Comparison of ENCODE assay signal across 8 cellular contexts in the genomic region with DNA sequence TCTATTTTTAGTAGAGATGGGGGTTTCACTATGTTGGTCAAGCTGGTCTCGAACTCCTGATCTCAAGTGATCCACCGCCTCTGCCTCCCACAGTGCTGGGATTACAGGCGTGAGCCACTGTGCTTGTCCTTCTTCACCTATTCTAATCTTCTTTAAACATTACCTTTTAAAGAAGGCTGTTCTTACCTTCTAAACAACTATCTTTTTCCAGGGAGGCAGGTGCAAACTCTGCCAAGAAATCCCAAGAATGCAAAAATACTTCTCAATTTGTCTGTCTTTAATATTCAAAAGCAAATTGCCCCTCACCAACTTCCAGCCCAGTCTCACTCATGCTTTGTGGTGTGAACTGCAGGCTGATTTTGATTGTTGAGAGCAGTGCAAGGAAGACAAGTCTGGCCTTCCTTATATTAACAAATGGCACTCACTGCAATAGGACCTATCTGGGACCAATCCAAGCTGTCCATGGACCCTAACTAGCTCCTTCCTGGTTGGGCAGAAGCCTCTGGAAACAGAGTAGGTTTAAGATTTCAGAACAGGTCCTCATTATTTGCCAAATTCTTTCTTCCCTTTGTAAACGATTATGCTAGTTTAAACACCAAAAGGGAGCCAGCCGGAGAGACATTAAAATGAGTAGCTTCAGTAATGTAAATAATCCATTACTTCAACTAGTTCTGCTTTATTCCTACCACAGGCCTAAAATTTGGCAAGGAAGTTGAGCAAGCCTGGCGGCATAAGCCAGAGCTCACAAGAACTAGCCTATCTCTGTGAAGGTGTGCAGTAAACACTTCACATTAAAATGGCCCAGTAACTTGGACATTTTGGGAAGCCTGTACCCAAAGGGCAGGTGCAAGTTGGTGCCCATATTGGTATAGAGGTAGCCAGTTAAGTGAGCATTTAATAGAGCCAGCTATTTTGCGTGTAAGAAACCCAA. TPM values are rescaled to one million over a fixed set of nuclear protein-coding genes. Genes with fewer than 3 reads are reported as not detected.
A peak's percentile ranks its signal among the peaks of the same experiment; 100 is the strongest.
DNase-seq lines count a peak whose midpoint lies in the region; ATAC-seq and TF ChIP-seq lines count a peak whose summit lies in the region.

No MANE protein-coding gene starts in this region.

- H3K36me3 Mint-ChIP-seq in Calu3 (ENCODE audit: insufficient read depth, unreplicated experiment), result peaks cover 40% of the 10 kb centered on the region
- peaks cover 42% of the 10 kb centered on the region for H3K36me3 Mint-ChIP-seq in activated T-helper 17 cell treated with anti-CD3 and anti-CD28 coated beads, Interleukin-2, amount 50 U/mL, for 72 hours (ENCODE audit: low read depth)
- H3K36me3 Mint-ChIP-seq in stimulated activated effector memory CD8-positive, alpha-beta T cell treated with anti-CD3 and anti-CD28 coated beads, Interleukin-12 subunit alpha, Interleukin-12 subunit beta, amount 100 ng/mL, for 72 hours, result peaks cover 28% of the 10 kb centered on the region

- peak overlapping the region; percentile 88 for H3K27ac Mint-ChIP-seq in Calu3 (ENCODE audit: unreplicated experiment)
- H3K27ac Mint-ChIP-seq in activated T-helper 17 cell treated with anti-CD3 and anti-CD28 coated beads, Interleukin-2, amount 50 U/mL, for 72 hours, result peak overlapping the region; percentile 99
- H3K27ac Mint-ChIP-seq in stimulated activated effector memory CD8-positive, alpha-beta T cell treated with anti-CD3 and anti-CD28 coated beads, Interleukin-12 subunit alpha, Interleukin-12 subunit beta, amount 100 ng/mL, for 72 hours, result peak overlapping the region; percentile 99

- CTCF ChIA-PET in Calu3 (lab: Charles Lee), result interaction anchor here (2.1 to 2.5 kb wide), 4 partner anchors 40 to 250 kb away, joined by 8 to 27 read pairs (median 20); no protein-coding TSS in a partner anchor

- peak; percentile 26 for DNase-seq in Calu3
- peak; percentile 58 for DNase-seq in LNCaP clone FGC (ENCODE audit: low read depth)
- no peak for DNase-seq in stimulated activated effector memory CD8-positive, alpha-beta T cell treated with anti-CD3 and anti-CD28 coated beads, Interleukin-12 subunit alpha, Interleukin-12 subunit beta, amount 100 ng/mL, for 72 hours (ENCODE audit: low spot score in 2 of 2)
- no peak for DNase-seq in NCI-H2227 treated with DMSO at 0.1 percent for 48 hours (lab: John Stamatoyannopoulos, UW)
- DNase-seq in activated CD8-positive, alpha-beta memory T cell treated with anti-CD3 and anti-CD28 coated beads, Interleukin-2, amount 50 U/mL, for 48 hours, result no peak
- no peak for DNase-seq in GM20000 (ENCODE audit: low spot score)

- H3K27me3 ChIP-seq in iPS-15b (ENCODE audit: control insufficient read depth, insufficient read depth, low read length), result no peaks in the 10 kb centered on the region

- no peaks in the 10 kb centered on the region for H3K9me3 ChIP-seq in iPS-15b (ENCODE audit: control insufficient read depth, insufficient read depth, low read length)

- no TSS peak for BruUV-seq in Calu3 (replicated peaks; lab: Mats Ljungman, UMichigan)

- peaks cover 6% of the 10 kb centered on the region for H3K4me1 ChIP-seq in iPS-15b (ENCODE audit: control insufficient read depth, insufficient read depth, low read length)

- H3K36me3 ChIP-seq in iPS-15b (ENCODE audit: control insufficient read depth, insufficient read depth, low read length), result no peaks in the 10 kb centered on the region

- no peak for ATAC-seq in activated T-helper 17 cell treated with anti-CD3 and anti-CD28 coated beads, Interleukin-2, amount 50 U/mL, for 72 hours (replicated peaks)
- no peak for ATAC-seq in stimulated activated effector memory CD8-positive, alpha-beta T cell treated with anti-CD3 and anti-CD28 coated beads, Interleukin-12 subunit alpha, Interleukin-12 subunit beta, amount 100 ng/mL, for 72 hours

- peaks cover 13% of the 10 kb centered on the region for H3K4me1 Mint-ChIP-seq in Calu3 (ENCODE audit: low read depth, unreplicated experiment)
- peaks cover 5% of the 10 kb centered on the region for H3K4me1 Mint-ChIP-seq in activated T-helper 17 cell treated with anti-CD3 and anti-CD28 coated beads, Interleukin-2, amount 50 U/mL, for 72 hours
- H3K4me1 Mint-ChIP-seq in stimulated activated effector memory CD8-positive, alpha-beta T cell treated with anti-CD3 and anti-CD28 coated beads, Interleukin-12 subunit alpha, Interleukin-12 subunit beta, amount 100 ng/mL, for 72 hours, result peaks cover 12% of the 10 kb centered on the region

- no peaks in the 10 kb centered on the region for H3K27me3 Mint-ChIP-seq in Calu3 (ENCODE audit: unreplicated experiment)
- no peaks in the 10 kb centered on the region for H3K27me3 Mint-ChIP-seq in activated T-helper 17 cell treated with anti-CD3 and anti-CD28 coated beads, Interleukin-2, amount 50 U/mL, for 72 hours

- intact Hi-C loops in Calu3 (cut with micrococcal nuclease; ENCODE audit: unreplicated experiment), result no loop called here

- no peak for TF ChIP-seq CTCF in Calu3 (IDR thresholded peaks at IDR 0.05; ENCODE audit: unreplicated experiment)
- TF ChIP-seq CTCF in LNCaP clone FGC (IDR thresholded peaks at IDR 0.05; ENCODE audit: control insufficient read depth, extremely low read depth, insufficient read depth), result no peak
- TF ChIP-seq CTCF in GM20000 (IDR thresholded peaks at IDR 0.05; ENCODE audit: extremely low read depth, missing control alignments), result no peak

- H3K4me3 ChIP-seq in LNCaP clone FGC (ENCODE audit: low read depth, low read length), result peak overlapping the region; percentile 95
- H3K4me3 ChIP-seq in iPS-15b (ENCODE audit: low read depth, low read length), result peak overlapping the region; percentile 86

- H3K9me3 Mint-ChIP-seq in Calu3 (ENCODE audit: low read depth, unreplicated experiment), result no peaks in the 10 kb centered on the region
- H3K9me3 Mint-ChIP-seq in activated T-helper 17 cell treated with anti-CD3 and anti-CD28 coated beads, Interleukin-2, amount 50 U/mL, for 72 hours, result no peaks in the 10 kb centered on the region
- no peaks in the 10 kb centered on the region for H3K9me3 Mint-ChIP-seq in stimulated activated effector memory CD8-positive, alpha-beta T cell treated with anti-CD3 and anti-CD28 coated beads, Interleukin-12 subunit alpha, Interleukin-12 subunit beta, amount 100 ng/mL, for 72 hours

- peak overlapping the region; percentile 99 for H3K9ac ChIP-seq in iPS-15b (ENCODE audit: low read depth, low read length)

- H3K4me3 Mint-ChIP-seq in Calu3 (ENCODE audit: low read depth, unreplicated experiment), result peak overlapping the region; percentile 99
- H3K4me3 Mint-ChIP-seq in activated T-helper 17 cell treated with anti-CD3 and anti-CD28 coated beads, Interleukin-2, amount 50 U/mL, for 72 hours, result peak overlapping the region; percentile 99
- H3K4me3 Mint-ChIP-seq in stimulated activated effector memory CD8-positive, alpha-beta T cell treated with anti-CD3 and anti-CD28 coated beads, Interleukin-12 subunit alpha, Interleukin-12 subunit beta, amount 100 ng/mL, for 72 hours, result peak overlapping the region; percentile 96

RNA-seq across cellular contexts. Expression of a gene that starts 1.6 kb away (rescaled TPM):
- 83.5 and 88.6 TPM in 2 replicates for total RNA-seq in Calu3 (2022)
- 10 to 100 TPM; 20.9 to 32.7 TPM for total RNA-seq in activated T-helper 17 cell treated with anti-CD3 and anti-CD28 coated beads, Interleukin-2, amount 50 U/mL, for 72 hours

RNA-seq across cellular contexts. Expression of a gene that starts 15.6 kb away (rescaled TPM):
- total RNA-seq in Calu3 (2022), result 5.0 and 5.6 TPM in 2 replicates
- 1 to 10 TPM; 5.0 to 5.1 TPM for total RNA-seq in activated T-helper 17 cell treated with anti-CD3 and anti-CD28 coated beads, Interleukin-2, amount 50 U/mL, for 72 hours

Comparison
In these comparisons a context has a peak if more than half of its experiments do, and no peak if none do; other contexts are left out.
1. DNase-seq: peak in Calu3 (single experiment) and LNCaP clone FGC (single experiment); none in stimulated activated effector memory CD8-positive, alpha-beta T cell treated with anti-CD3 and anti-CD28 coated beads, Interleukin-12 subunit alpha, Interleukin-12 subunit beta, amount 100 ng/mL, for 72 hours (0 of 2), NCI-H2227 treated with DMSO at 0.1 percent for 48 hours (single experiment), activated CD8-positive, alpha-beta memory T cell treated with anti-CD3 and anti-CD28 coated beads, Interleukin-2, amount 50 U/mL, for 48 hours (single experiment) and GM20000 (single experiment).
2. Peak in every context shown above with its lines, with median percentiles within 50 percentile points of each other: H3K27ac Mint-ChIP-seq and H3K4me3 Mint-ChIP-seq.